In the genomic region with DNA sequence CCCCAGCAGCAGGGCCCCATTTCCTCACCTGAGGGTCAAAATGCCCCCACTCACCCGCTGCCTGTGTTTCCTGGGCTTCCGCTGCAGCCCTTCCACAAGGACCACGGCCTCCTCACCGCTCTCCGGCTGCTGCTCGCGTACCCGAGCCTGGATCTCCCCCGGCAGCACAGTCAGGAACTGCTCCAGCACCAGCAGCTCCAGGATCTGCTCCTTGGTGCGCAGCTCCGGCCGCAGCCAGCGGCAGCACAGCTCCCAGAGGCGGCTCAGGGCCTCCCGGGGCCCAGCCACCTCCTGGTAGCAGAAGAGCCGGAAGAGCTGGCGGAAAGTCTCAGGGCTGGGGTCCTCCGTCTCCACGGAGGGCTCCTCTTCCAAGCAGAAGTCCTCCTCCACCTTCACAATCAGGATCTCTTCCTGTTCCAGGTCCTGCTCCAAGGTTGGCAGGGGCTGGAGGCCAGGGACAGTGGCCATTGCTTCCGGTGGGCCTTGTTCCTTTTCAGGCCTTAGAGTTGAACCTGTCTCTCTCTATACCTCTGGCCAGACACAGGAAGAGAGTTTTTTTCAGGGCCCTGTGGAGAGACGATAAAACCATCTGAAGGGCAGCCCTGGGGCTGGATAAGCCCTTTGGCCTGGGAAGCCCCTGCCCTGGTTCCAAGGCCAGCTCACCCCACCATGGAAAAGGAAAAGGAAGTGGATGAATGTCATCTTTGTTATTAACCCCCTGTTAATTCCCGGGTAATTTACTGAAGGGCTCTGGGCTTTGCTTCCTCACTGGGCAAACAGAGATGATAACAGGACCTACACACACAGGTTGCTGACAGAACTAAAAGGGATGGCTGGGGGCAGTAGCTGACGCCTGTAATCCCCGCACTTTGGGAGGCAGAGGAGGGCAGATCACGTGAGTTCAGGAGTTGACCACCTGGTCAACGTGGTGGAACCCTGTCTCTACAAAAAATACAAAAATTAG, we compare ENCODE assay signal across 1 cellular context.
TF ChIP-seq lines count a peak whose summit lies in the region.

No MANE protein-coding gene starts in this region.

TF ChIP-seq in HepG2, 621 proteins besides CTCF, POLR2A, EP300 and RAD21 (continues in another document):
- TF ChIP-seq CREM (IDR thresholded peaks at IDR 0.05), result peak; percentile 39; the same call in 1 of the 2 replicates
- TF ChIP-seq CREM (CRISPR knock-in tag; IDR thresholded peaks at IDR 0.05), result no peak
- TF ChIP-seq TCF12 (IDR thresholded peaks at IDR 0.05), result no peak
- 0 out of 2 replicates have a peak, but pooled peaks have one; percentile 42 for TF ChIP-seq TCF12 (CRISPR knock-in tag; IDR thresholded peaks at IDR 0.05)
- TF ChIP-seq NR2F6 (IDR thresholded peaks at IDR 0.05), result 0 out of 2 replicates have a peak, but pooled peaks have one; percentile 19
- TF ChIP-seq NR2F6 (CRISPR knock-in tag; IDR thresholded peaks at IDR 0.05), result no peak
- no peak for TF ChIP-seq KAT2B (IDR thresholded peaks at IDR 0.05; ENCODE audit: borderline replicate concordance, low read depth, low read length)
- peak; percentile 53; the same call in 1 of the 2 replicates for TF ChIP-seq HDAC1 (CRISPR knock-in tag; IDR thresholded peaks at IDR 0.05)
- TF ChIP-seq KAT8 (CRISPR knock-in tag; IDR thresholded peaks at IDR 0.05), result 0 out of 2 replicates have a peak, but pooled peaks have one; percentile 15
- 0 out of 2 replicates have a peak, but pooled peaks have one; percentile 32 for TF ChIP-seq POLR2G (IDR thresholded peaks at IDR 0.05; ENCODE audit: low read depth, low read length)
- TF ChIP-seq, protein P1, sequence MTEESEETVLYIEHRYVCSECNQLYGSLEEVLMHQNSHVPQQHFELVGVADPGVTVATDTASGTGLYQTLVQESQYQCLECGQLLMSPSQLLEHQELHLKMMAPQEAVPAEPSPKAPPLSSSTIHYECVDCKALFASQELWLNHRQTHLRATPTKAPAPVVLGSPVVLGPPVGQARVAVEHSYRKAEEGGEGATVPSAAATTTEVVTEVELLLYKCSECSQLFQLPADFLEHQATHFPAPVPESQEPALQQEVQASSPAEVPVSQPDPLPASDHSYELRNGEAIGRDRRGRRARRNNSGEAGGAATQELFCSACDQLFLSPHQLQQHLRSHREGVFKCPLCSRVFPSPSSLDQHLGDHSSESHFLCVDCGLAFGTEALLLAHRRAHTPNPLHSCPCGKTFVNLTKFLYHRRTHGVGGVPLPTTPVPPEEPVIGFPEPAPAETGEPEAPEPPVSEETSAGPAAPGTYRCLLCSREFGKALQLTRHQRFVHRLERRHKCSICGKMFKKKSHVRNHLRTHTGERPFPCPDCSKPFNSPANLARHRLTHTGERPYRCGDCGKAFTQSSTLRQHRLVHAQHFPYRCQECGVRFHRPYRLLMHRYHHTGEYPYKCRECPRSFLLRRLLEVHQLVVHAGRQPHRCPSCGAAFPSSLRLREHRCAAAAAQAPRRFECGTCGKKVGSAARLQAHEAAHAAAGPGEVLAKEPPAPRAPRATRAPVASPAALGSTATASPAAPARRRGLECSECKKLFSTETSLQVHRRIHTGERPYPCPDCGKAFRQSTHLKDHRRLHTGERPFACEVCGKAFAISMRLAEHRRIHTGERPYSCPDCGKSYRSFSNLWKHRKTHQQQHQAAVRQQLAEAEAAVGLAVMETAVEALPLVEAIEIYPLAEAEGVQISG (CRISPR knock-in tag; IDR thresholded peaks at IDR 0.05), result peak; percentile 32; the same call in 1 of the 2 replicates
- no peak for TF ChIP-seq SETDB1 (CRISPR knock-in tag; IDR thresholded peaks at IDR 0.05; ENCODE audit: borderline replicate concordance)
- TF ChIP-seq, protein P2, sequence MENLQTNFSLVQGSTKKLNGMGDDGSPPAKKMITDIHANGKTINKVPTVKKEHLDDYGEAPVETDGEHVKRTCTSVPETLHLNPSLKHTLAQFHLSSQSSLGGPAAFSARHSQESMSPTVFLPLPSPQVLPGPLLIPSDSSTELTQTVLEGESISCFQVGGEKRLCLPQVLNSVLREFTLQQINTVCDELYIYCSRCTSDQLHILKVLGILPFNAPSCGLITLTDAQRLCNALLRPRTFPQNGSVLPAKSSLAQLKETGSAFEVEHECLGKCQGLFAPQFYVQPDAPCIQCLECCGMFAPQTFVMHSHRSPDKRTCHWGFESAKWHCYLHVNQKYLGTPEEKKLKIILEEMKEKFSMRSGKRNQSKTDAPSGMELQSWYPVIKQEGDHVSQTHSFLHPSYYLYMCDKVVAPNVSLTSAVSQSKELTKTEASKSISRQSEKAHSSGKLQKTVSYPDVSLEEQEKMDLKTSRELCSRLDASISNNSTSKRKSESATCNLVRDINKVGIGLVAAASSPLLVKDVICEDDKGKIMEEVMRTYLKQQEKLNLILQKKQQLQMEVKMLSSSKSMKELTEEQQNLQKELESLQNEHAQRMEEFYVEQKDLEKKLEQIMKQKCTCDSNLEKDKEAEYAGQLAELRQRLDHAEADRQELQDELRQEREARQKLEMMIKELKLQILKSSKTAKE (CRISPR knock-in tag; IDR thresholded peaks at IDR 0.05; ENCODE audit: borderline replicate concordance), result 0 out of 2 replicates have a peak, but pooled peaks have one; percentile 10
- TF ChIP-seq, protein P3, sequence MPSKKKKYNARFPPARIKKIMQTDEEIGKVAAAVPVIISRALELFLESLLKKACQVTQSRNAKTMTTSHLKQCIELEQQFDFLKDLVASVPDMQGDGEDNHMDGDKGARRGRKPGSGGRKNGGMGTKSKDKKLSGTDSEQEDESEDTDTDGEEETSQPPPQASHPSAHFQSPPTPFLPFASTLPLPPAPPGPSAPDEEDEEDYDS (CRISPR knock-in tag; IDR thresholded peaks at IDR 0.05), result peak; percentile 45; the same call in 1 of the 2 replicates
- TF ChIP-seq, protein P4, sequence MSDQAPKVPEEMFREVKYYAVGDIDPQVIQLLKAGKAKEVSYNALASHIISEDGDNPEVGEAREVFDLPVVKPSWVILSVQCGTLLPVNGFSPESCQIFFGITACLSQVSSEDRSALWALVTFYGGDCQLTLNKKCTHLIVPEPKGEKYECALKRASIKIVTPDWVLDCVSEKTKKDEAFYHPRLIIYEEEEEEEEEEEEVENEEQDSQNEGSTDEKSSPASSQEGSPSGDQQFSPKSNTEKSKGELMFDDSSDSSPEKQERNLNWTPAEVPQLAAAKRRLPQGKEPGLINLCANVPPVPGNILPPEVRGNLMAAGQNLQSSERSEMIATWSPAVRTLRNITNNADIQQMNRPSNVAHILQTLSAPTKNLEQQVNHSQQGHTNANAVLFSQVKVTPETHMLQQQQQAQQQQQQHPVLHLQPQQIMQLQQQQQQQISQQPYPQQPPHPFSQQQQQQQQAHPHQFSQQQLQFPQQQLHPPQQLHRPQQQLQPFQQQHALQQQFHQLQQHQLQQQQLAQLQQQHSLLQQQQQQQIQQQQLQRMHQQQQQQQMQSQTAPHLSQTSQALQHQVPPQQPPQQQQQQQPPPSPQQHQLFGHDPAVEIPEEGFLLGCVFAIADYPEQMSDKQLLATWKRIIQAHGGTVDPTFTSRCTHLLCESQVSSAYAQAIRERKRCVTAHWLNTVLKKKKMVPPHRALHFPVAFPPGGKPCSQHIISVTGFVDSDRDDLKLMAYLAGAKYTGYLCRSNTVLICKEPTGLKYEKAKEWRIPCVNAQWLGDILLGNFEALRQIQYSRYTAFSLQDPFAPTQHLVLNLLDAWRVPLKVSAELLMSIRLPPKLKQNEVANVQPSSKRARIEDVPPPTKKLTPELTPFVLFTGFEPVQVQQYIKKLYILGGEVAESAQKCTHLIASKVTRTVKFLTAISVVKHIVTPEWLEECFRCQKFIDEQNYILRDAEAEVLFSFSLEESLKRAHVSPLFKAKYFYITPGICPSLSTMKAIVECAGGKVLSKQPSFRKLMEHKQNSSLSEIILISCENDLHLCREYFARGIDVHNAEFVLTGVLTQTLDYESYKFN (CRISPR knock-in tag; conservative IDR thresholded peaks at IDR 0.05), result peak; percentile 66
- peak; percentile 16; the same call in 1 of the 2 replicates for TF ChIP-seq ZNF709 (CRISPR knock-in tag; IDR thresholded peaks at IDR 0.05)
- TF ChIP-seq ZNF317 (CRISPR knock-in tag; IDR thresholded peaks at IDR 0.05), result peak; percentile 37; the same call in 1 of the 2 replicates
- peak; percentile 77 for TF ChIP-seq ZSCAN29 (CRISPR knock-in tag; conservative IDR thresholded peaks at IDR 0.05)
- TF ChIP-seq, protein P5, sequence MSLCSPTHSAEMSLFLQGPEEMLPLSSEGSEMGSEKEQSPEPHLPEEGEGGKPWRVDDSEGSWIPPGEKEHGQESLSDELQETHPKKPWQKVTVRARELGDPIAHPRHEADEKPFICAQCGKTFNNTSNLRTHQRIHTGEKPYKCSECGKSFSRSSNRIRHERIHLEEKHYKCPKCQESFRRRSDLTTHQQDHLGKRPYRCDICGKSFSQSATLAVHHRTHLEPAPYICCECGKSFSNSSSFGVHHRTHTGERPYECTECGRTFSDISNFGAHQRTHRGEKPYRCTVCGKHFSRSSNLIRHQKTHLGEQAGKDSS (CRISPR knock-in tag; IDR thresholded peaks at IDR 0.05; ENCODE audit: borderline replicate concordance, low read depth), result no peak
- peak; percentile 42; the same call in 1 of the 2 replicates for TF ChIP-seq ZNF333 (CRISPR knock-in tag; IDR thresholded peaks at IDR 0.05; ENCODE audit: borderline replicate concordance)
- peak; percentile 45 for TF ChIP-seq ZFY (CRISPR knock-in tag; IDR thresholded peaks at IDR 0.05)
- TF ChIP-seq TEAD3 (CRISPR knock-in tag; optimal IDR thresholded peaks at IDR 0.05; ENCODE audit: borderline replicate concordance), result peak; percentile 10
- no peak for TF ChIP-seq POLR2AphosphoS2 (IDR thresholded peaks at IDR 0.05; ENCODE audit: low read depth, low read length)
- peak; percentile 39 for TF ChIP-seq ARNTL (CRISPR knock-in tag; IDR thresholded peaks at IDR 0.05)
- peak; percentile 24; the same call in 1 of the 2 replicates for TF ChIP-seq DPF2 (CRISPR knock-in tag; IDR thresholded peaks at IDR 0.05; ENCODE audit: borderline replicate concordance, low read depth)
- TF ChIP-seq SP5 (CRISPR knock-in tag; IDR thresholded peaks at IDR 0.05; ENCODE audit: borderline replicate concordance, low read depth), result no peak
- TF ChIP-seq PRMT3 (CRISPR knock-in tag; IDR thresholded peaks at IDR 0.05; ENCODE audit: borderline replicate concordance, low read depth), result no peak
- TF ChIP-seq, protein P6, sequence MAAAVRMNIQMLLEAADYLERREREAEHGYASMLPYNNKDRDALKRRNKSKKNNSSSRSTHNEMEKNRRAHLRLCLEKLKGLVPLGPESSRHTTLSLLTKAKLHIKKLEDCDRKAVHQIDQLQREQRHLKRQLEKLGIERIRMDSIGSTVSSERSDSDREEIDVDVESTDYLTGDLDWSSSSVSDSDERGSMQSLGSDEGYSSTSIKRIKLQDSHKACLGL (CRISPR knock-in tag; IDR thresholded peaks at IDR 0.05), result 0 out of 2 replicates have a peak, but pooled peaks have one; percentile 43
- no peak for TF ChIP-seq DR1 (CRISPR knock-in tag; IDR thresholded peaks at IDR 0.05)
- peak; percentile 45; the same call in 1 of the 2 replicates for TF ChIP-seq HOXA3 (CRISPR knock-in tag; IDR thresholded peaks at IDR 0.05)
- no peak for TF ChIP-seq ZNF383 (CRISPR knock-in tag; IDR thresholded peaks at IDR 0.05; ENCODE audit: borderline replicate concordance)
- no peak for TF ChIP-seq ZFP82 (CRISPR knock-in tag; IDR thresholded peaks at IDR 0.05; ENCODE audit: borderline replicate concordance)
- TF ChIP-seq, protein P7, sequence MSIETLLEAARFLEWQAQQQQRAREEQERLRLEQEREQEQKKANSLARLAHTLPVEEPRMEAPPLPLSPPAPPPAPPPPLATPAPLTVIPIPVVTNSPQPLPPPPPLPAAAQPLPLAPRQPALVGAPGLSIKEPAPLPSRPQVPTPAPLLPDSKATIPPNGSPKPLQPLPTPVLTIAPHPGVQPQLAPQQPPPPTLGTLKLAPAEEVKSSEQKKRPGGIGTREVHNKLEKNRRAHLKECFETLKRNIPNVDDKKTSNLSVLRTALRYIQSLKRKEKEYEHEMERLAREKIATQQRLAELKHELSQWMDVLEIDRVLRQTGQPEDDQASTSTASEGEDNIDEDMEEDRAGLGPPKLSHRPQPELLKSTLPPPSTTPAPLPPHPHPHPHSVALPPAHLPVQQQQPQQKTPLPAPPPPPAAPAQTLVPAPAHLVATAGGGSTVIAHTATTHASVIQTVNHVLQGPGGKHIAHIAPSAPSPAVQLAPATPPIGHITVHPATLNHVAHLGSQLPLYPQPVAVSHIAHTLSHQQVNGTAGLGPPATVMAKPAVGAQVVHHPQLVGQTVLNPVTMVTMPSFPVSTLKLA (IDR thresholded peaks at IDR 0.05), result peak; percentile 72
- TF ChIP-seq, protein P8, sequence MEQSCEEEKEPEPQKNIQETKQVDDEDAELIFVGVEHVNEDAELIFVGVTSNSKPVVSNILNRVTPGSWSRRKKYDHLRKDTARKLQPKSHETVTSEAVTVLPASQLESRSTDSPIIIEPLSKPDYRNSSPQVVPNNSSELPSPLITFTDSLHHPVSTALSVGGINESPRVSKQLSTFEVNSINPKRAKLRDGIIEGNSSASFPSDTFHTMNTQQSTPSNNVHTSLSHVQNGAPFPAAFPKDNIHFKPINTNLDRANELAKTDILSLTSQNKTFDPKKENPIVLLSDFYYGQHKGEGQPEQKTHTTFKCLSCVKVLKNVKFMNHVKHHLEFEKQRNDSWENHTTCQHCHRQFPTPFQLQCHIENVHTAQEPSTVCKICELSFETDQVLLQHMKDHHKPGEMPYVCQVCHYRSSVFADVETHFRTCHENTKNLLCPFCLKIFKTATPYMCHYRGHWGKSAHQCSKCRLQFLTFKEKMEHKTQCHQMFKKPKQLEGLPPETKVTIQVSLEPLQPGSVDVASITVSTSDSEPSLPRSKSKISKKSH (CRISPR knock-in tag; IDR thresholded peaks at IDR 0.05; ENCODE audit: borderline replicate concordance), result peak; percentile 65; the same call in 1 of the 2 replicates
- TF ChIP-seq SOX13 (IDR thresholded peaks at IDR 0.05), result no peak
- TF ChIP-seq SOX13 (CRISPR knock-in tag; conservative IDR thresholded peaks at IDR 0.05 in 1 of 2, IDR thresholded peaks at IDR 0.05 in 1 of 2), result peak in 1 of 2 experiments; percentile 6; a peak in 1 of 4 replicates
- peak; percentile 58; the same call in 1 of the 2 replicates for TF ChIP-seq ZNF792 (CRISPR knock-in tag; IDR thresholded peaks at IDR 0.05)
- TF ChIP-seq, protein P9, sequence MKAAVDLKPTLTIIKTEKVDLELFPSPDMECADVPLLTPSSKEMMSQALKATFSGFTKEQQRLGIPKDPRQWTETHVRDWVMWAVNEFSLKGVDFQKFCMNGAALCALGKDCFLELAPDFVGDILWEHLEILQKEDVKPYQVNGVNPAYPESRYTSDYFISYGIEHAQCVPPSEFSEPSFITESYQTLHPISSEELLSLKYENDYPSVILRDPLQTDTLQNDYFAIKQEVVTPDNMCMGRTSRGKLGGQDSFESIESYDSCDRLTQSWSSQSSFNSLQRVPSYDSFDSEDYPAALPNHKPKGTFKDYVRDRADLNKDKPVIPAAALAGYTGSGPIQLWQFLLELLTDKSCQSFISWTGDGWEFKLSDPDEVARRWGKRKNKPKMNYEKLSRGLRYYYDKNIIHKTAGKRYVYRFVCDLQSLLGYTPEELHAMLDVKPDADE (CRISPR knock-in tag; IDR thresholded peaks at IDR 0.05), result no peak
